ENCODE assay signal across 1 cellular context in the genomic region with DNA sequence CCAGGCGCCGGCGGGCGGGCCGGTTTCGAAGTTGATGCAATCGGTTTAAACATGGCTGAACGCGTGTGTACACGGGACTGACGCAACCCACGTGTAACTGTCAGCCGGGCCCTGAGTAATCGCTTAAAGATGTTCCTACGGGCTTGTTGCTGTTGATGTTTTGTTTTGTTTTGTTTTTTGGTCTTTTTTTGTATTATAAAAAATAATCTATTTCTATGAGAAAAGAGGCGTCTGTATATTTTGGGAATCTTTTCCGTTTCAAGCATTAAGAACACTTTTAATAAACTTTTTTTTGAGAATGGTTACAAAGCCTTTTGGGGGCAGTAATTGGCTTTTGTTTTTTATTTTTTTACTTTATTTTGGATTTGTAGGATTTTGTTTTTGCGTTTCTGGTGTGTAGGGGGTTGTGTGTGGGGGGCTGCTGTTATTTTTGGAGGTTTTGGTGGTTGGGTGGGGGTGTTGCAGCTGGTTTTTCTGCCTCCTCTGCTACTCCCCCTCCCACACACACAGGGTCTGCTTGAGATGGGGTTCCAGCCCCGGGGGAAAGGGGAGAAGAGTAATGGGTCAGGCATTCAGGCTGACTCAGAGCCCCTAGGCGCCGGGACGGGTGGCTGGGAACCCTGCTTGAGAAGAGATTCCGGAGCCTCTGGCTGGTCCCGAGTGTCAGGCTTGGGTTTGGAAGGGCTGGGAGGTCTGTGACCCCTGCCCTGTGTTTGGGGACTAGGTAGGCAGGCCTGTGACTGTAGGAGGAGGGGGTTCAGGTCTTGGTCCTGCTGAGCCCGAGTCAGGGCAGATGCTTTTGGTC.
TF ChIP-seq lines count a peak whose summit lies in the region.

No MANE protein-coding gene starts in this region.

TF ChIP-seq in H1, 55 proteins besides CTCF, POLR2A, EP300 and RAD21 (continued from another document):
- TF ChIP-seq SIN3A (conservative IDR thresholded peaks at IDR 0.05 in 1 of 2, IDR thresholded peaks at IDR 0.05 in 1 of 2; ENCODE audit: low read depth in 1 of 2, low read length in 2 of 2) (peak; percentile 98), SUZ12 (IDR thresholded peaks at IDR 0.05; ENCODE audit: low read length) (no peak), NANOG (IDR thresholded peaks at IDR 0.05; ENCODE audit: insufficient read depth, low read depth, low read length, poor library complexity, severe bottlenecking) (no peak), ATF3 (IDR thresholded peaks at IDR 0.05; ENCODE audit: insufficient read depth, low read depth, low read length) (peak; percentile 70), RBBP5 (IDR thresholded peaks at IDR 0.05; ENCODE audit: borderline replicate concordance, low read depth, low read length) (no peak), JUND (IDR thresholded peaks at IDR 0.05; ENCODE audit: low read length) (peak; percentile 58; the same call in 1 of the 2 replicates), GABPA (IDR thresholded peaks at IDR 0.05; ENCODE audit: borderline replicate concordance, insufficient read depth, low read length) (no peak), RFX5 (IDR thresholded peaks at IDR 0.05; ENCODE audit: borderline replicate concordance, low read depth, low read length) (no peak), TAF7 (optimal IDR thresholded peaks at IDR 0.05; ENCODE audit: borderline replicate concordance, low read depth, low read length) (no peak), NRF1 (IDR thresholded peaks at IDR 0.05; ENCODE audit: low read depth, low read length) (no peak), ZNF274 (IDR thresholded peaks at IDR 0.05; ENCODE audit: borderline replicate concordance, extremely low read depth, low read length) (no peak), SIRT6 (IDR thresholded peaks at IDR 0.05; ENCODE audit: low read length) (no peak), MAFK (IDR thresholded peaks at IDR 0.05; ENCODE audit: low read depth, low read length) (no peak), JUN (IDR thresholded peaks at IDR 0.05; ENCODE audit: low read depth, low read length) (no peak), FOSL1 (IDR thresholded peaks at IDR 0.05; ENCODE audit: insufficient read depth, low read depth, low read length) (no peak), TAF1 (IDR thresholded peaks at IDR 0.05; ENCODE audit: low read depth, low read length) (peak; percentile 69), CREB1 (IDR thresholded peaks at IDR 0.05) (no peak), POLR2AphosphoS5 (IDR thresholded peaks at IDR 0.05; ENCODE audit: low read depth, low read length) (no peak; the same call in 1 of the 2 replicates), TCF12 (IDR thresholded peaks at IDR 0.05; ENCODE audit: low read depth, low read length) (no peak), CHD1 (IDR thresholded peaks at IDR 0.05; ENCODE audit: low read depth, low read length) (no peak), E2F6 (IDR thresholded peaks at IDR 0.05) (no peak), CHD2 (IDR thresholded peaks at IDR 0.05; ENCODE audit: low read length) (no peak), PHF8 (conservative IDR thresholded peaks at IDR 0.05; ENCODE audit: low read depth, low read length) (no peak), USF2 (IDR thresholded peaks at IDR 0.05; ENCODE audit: low read length) (no peak), SIX5 (IDR thresholded peaks at IDR 0.05; ENCODE audit: low read depth, low read length) (no peak), HDAC6 (IDR thresholded peaks at IDR 0.05; ENCODE audit: low read depth, low read length) (no peak), CEBPB (IDR thresholded peaks at IDR 0.05; ENCODE audit: low read depth, low read length) (peak; percentile 97), POU5F1 (IDR thresholded peaks at IDR 0.05; ENCODE audit: low read depth, low read length) (no peak), TBP (IDR thresholded peaks at IDR 0.05; ENCODE audit: low read depth, low read length) (no peak), BACH1 (IDR thresholded peaks at IDR 0.05; ENCODE audit: low read length) (no peak), BRCA1 (IDR thresholded peaks at IDR 0.05; ENCODE audit: low read depth, low read length) (no peak), HDAC2 (IDR thresholded peaks at IDR 0.05; ENCODE audit: borderline replicate concordance in 1 of 2, low read depth in 2 of 2, low read length in 2 of 2) (peak in 1 of 2 experiments; percentile 62; a peak in 2 of 4 replicates), GTF2F1 (IDR thresholded peaks at IDR 0.05; ENCODE audit: borderline replicate concordance, low read depth, low read length) (no peak), SAP30 (IDR thresholded peaks at IDR 0.05; ENCODE audit: insufficient read depth, insufficient replicate concordance, low read length) (peak; percentile 96), SRF (IDR thresholded peaks at IDR 0.05; ENCODE audit: low read depth, low read length) (no peak), KDM1A (IDR thresholded peaks at IDR 0.05; ENCODE audit: borderline replicate concordance, low read length) (no peak), TEAD4 (IDR thresholded peaks at IDR 0.05; ENCODE audit: low read depth, low read length) (no peak), RXRA (IDR thresholded peaks at IDR 0.05; ENCODE audit: insufficient read depth, low read depth, low read length) (no peak), SP1 (IDR thresholded peaks at IDR 0.05; ENCODE audit: low read depth, low read length) (no peak), EZH2 (IDR thresholded peaks at IDR 0.05; ENCODE audit: low read depth, low read length, severe bottlenecking) (no peak), EGR1 (IDR thresholded peaks at IDR 0.05; ENCODE audit: borderline replicate concordance, low read depth, low read length) (no peak), KDM4A (IDR thresholded peaks at IDR 0.05; ENCODE audit: low read depth, low read length, severe bottlenecking) (no peak), CBX8 (IDR thresholded peaks at IDR 0.05; ENCODE audit: borderline replicate concordance, low read depth, low read length) (no peak), SP4 (IDR thresholded peaks at IDR 0.05; ENCODE audit: low read length) (no peak), CBX5 (IDR thresholded peaks at IDR 0.05; ENCODE audit: low read depth, low read length) (no peak), KDM5A (IDR thresholded peaks at IDR 0.05; ENCODE audit: low read length) (no peak), BCL11A (IDR thresholded peaks at IDR 0.05; ENCODE audit: low read depth in 2 of 2, low read length in 2 of 2) (no peak), SP2 (IDR thresholded peaks at IDR 0.05; ENCODE audit: low read length) (no peak)
- TF ChIP-seq, protein P1, sequence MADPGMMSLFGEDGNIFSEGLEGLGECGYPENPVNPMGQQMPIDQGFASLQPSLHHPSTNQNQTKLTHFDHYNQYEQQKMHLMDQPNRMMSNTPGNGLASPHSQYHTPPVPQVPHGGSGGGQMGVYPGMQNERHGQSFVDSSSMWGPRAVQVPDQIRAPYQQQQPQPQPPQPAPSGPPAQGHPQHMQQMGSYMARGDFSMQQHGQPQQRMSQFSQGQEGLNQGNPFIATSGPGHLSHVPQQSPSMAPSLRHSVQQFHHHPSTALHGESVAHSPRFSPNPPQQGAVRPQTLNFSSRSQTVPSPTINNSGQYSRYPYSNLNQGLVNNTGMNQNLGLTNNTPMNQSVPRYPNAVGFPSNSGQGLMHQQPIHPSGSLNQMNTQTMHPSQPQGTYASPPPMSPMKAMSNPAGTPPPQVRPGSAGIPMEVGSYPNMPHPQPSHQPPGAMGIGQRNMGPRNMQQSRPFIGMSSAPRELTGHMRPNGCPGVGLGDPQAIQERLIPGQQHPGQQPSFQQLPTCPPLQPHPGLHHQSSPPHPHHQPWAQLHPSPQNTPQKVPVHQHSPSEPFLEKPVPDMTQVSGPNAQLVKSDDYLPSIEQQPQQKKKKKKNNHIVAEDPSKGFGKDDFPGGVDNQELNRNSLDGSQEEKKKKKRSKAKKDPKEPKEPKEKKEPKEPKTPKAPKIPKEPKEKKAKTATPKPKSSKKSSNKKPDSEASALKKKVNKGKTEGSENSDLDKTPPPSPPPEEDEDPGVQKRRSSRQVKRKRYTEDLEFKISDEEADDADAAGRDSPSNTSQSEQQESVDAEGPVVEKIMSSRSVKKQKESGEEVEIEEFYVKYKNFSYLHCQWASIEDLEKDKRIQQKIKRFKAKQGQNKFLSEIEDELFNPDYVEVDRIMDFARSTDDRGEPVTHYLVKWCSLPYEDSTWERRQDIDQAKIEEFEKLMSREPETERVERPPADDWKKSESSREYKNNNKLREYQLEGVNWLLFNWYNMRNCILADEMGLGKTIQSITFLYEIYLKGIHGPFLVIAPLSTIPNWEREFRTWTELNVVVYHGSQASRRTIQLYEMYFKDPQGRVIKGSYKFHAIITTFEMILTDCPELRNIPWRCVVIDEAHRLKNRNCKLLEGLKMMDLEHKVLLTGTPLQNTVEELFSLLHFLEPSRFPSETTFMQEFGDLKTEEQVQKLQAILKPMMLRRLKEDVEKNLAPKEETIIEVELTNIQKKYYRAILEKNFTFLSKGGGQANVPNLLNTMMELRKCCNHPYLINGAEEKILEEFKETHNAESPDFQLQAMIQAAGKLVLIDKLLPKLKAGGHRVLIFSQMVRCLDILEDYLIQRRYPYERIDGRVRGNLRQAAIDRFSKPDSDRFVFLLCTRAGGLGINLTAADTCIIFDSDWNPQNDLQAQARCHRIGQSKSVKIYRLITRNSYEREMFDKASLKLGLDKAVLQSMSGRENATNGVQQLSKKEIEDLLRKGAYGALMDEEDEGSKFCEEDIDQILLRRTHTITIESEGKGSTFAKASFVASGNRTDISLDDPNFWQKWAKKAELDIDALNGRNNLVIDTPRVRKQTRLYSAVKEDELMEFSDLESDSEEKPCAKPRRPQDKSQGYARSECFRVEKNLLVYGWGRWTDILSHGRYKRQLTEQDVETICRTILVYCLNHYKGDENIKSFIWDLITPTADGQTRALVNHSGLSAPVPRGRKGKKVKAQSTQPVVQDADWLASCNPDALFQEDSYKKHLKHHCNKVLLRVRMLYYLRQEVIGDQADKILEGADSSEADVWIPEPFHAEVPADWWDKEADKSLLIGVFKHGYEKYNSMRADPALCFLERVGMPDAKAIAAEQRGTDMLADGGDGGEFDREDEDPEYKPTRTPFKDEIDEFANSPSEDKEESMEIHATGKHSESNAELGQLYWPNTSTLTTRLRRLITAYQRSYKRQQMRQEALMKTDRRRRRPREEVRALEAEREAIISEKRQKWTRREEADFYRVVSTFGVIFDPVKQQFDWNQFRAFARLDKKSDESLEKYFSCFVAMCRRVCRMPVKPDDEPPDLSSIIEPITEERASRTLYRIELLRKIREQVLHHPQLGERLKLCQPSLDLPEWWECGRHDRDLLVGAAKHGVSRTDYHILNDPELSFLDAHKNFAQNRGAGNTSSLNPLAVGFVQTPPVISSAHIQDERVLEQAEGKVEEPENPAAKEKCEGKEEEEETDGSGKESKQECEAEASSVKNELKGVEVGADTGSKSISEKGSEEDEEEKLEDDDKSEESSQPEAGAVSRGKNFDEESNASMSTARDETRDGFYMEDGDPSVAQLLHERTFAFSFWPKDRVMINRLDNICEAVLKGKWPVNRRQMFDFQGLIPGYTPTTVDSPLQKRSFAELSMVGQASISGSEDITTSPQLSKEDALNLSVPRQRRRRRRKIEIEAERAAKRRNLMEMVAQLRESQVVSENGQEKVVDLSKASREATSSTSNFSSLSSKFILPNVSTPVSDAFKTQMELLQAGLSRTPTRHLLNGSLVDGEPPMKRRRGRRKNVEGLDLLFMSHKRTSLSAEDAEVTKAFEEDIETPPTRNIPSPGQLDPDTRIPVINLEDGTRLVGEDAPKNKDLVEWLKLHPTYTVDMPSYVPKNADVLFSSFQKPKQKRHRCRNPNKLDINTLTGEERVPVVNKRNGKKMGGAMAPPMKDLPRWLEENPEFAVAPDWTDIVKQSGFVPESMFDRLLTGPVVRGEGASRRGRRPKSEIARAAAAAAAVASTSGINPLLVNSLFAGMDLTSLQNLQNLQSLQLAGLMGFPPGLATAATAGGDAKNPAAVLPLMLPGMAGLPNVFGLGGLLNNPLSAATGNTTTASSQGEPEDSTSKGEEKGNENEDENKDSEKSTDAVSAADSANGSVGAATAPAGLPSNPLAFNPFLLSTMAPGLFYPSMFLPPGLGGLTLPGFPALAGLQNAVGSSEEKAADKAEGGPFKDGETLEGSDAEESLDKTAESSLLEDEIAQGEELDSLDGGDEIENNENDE (IDR thresholded peaks at IDR 0.05; ENCODE audit: insufficient replicate concordance, low read length), result no peak
- TF ChIP-seq, protein P2, sequence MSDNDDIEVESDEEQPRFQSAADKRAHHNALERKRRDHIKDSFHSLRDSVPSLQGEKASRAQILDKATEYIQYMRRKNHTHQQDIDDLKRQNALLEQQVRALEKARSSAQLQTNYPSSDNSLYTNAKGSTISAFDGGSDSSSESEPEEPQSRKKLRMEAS (IDR thresholded peaks at IDR 0.05), result peak; percentile 97
- TF ChIP-seq, protein P3, sequence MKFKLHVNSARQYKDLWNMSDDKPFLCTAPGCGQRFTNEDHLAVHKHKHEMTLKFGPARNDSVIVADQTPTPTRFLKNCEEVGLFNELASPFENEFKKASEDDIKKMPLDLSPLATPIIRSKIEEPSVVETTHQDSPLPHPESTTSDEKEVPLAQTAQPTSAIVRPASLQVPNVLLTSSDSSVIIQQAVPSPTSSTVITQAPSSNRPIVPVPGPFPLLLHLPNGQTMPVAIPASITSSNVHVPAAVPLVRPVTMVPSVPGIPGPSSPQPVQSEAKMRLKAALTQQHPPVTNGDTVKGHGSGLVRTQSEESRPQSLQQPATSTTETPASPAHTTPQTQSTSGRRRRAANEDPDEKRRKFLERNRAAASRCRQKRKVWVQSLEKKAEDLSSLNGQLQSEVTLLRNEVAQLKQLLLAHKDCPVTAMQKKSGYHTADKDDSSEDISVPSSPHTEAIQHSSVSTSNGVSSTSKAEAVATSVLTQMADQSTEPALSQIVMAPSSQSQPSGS (IDR thresholded peaks at IDR 0.05; ENCODE audit: low read length), result no peak
